24 cellular contexts compared by ENCODE assay signal in the genomic region with DNA sequence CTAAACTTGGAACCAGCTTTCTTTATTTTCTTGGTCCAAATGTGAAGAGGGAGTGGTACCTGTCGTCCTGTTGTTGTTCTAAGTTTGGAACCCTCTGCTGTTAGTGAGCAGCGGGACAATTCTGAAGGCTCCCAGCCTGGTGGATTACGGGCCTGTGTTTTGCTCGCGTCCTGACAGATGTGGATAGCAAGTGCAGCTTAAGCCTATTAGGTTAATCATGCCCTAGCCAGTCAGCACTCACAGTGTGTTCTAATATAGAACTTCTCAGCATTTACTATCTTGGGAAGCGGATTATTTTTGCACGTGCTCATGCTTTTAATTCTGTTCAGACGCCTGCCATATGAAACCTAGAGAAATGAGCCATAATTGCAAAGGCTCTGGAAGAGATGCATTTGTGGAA. TPM values are rescaled to one million over a fixed set of nuclear protein-coding genes. Genes with fewer than 3 reads are reported as not detected.
DNase-seq lines count a peak whose midpoint lies in the region; ATAC-seq, FAIRE-seq and TF ChIP-seq lines count a peak whose summit lies in the region.
"Had no signal": no experiment of that assay in that cellular context is flagged by ENCODE, and none has a peak within 500 bp of the region (broad histone marks: within the 10 kb centered on the region; RNA-seq: fewer than 3 reads in every experiment).

PCARE (minus strand) TSS at position 123 of the 400 bp plus-strand sequence. CDS start 262 bp downstream, outside the sequence.

- H3K27ac ChIP-seq in right atrium auricular region, result peak within 1 kb of the TSS; percentile 64 to 83
- H3K27ac ChIP-seq: ascending aorta, ovary, testis had no signal

- no peaks in the 10 kb centered on the region for H3K27me3 ChIP-seq in bronchial epithelial cell (ENCODE audit: control insufficient read depth, insufficient read depth, low read length)
- no peaks in the 10 kb centered on the region for H3K27me3 ChIP-seq in right atrium auricular region
- H3K27me3 ChIP-seq: ascending aorta, ovary, testis had no signal

- H3K9me3 ChIP-seq in right atrium auricular region, result peaks cover 0 to 7% of the 10 kb centered on the region in 2 donors
- H3K9me3 ChIP-seq: ovary, testis had no signal

- peak; percentile 18 for FAIRE-seq in bronchial epithelial cell (lab: Jason Lieb, UNC)
- FAIRE-seq: frontal cortex, H1, TTC549 had no signal

- no peak for ATAC-seq in HG03521 (IDR thresholded peaks at IDR 0.05; ENCODE audit: unreplicated experiment)

- DNase-seq in NCI-H82 (lab: John Stamatoyannopoulos, UW), result peak; percentile 99
- no peak for DNase-seq in bronchial epithelial cell (ENCODE audit: low read depth)
- DNase-seq in right atrium auricular region (ENCODE audit: low spot score), result no peak
- peak; percentile 93 for DNase-seq in retinal pigment epithelial cell (ENCODE audit: low read depth)
- DNase-seq in NCI-H2107 treated with DMSO at 0.1 percent for 48 hours (lab: John Stamatoyannopoulos, UW; ENCODE audit: unreplicated experiment), result no peak
- DNase-seq in stimulated activated naive CD4-positive, alpha-beta T cell (lab: John Stamatoyannopoulos, UW), result no peak
- no peak for DNase-seq in DMS53 (lab: John Stamatoyannopoulos, UW)
- DNase-seq: CD4-positive, CD25-positive, alpha-beta regulatory T cell; DMS 273 treated with DMSO at 0.1 percent for 48 hours; effector memory CD4-positive, alpha-beta T cell; naive B cell; NCI-H1417; NCI-H748 treated with DMSO at 0.1 percent for 48 hours; ovary; testis had no signal

- TF ChIP-seq CTCF in bronchial epithelial cell (IDR thresholded peaks at IDR 0.05; ENCODE audit: insufficient read depth, low read length, severe bottlenecking) (no peak), right atrium auricular region (IDR thresholded peaks at IDR 0.05) (no peak), retinal pigment epithelial cell (conservative IDR thresholded peaks at IDR 0.05; ENCODE audit: low read depth, low read length) (no peak)

- H3K36me3 ChIP-seq in bronchial epithelial cell (ENCODE audit: control insufficient read depth, insufficient read depth, low read length) (no peaks in the 10 kb centered on the region), right atrium auricular region (no peaks in the 10 kb centered on the region)
- H3K36me3 ChIP-seq: ascending aorta, ovary had no signal

- H3K4me1 ChIP-seq in right atrium auricular region, result peaks cover 0 to 10% of the 10 kb centered on the region in 2 donors
- H3K4me1 ChIP-seq: ascending aorta had no signal

- H3K4me3 ChIP-seq in bronchial epithelial cell (ENCODE audit: low read depth, low read length), result no peak within 1 kb of the TSS
- no peak within 1 kb of the TSS for H3K4me3 ChIP-seq in right atrium auricular region
- H3K4me3 ChIP-seq in retinal pigment epithelial cell (ENCODE audit: low read length), result no peak within 1 kb of the TSS
- H3K4me3 ChIP-seq: ascending aorta, ovary, testis had no signal

RNA-seq across cellular contexts. Expression of gene PCARE, which starts in this region (rescaled TPM):
- total RNA-seq in bronchial epithelial cell (not detected in 2 replicates), right atrium auricular region (1 to 10 TPM in 1 of 2 donors, under 1 TPM in 1; 0.79 to 2.2 TPM)
- total RNA-seq: ascending aorta; CD4-positive, CD25-positive, alpha-beta regulatory T cell; chondrocyte; frontal cortex; G401; H1; kidney epithelial cell; OCI-LY7 had no signal

Comparison
In these comparisons a context has a peak if more than half of its experiments do, and no peak if none do; other contexts are left out.
1. DNase-seq: peak in NCI-H82 (single experiment) and retinal pigment epithelial cell (single experiment); none in bronchial epithelial cell (single experiment), right atrium auricular region (single experiment), NCI-H2107 treated with DMSO at 0.1 percent for 48 hours (single experiment), stimulated activated naive CD4-positive, alpha-beta T cell (0 of 6) and DMS53 (single experiment).